In genomic region chr6:33788694-33789549, GRCh38 we compare ENCODE assay signal across 8 cellular contexts. TPM values are rescaled to one million over a fixed set of nuclear protein-coding genes. Genes with fewer than 3 reads are reported as not detected.
DNase-seq lines count a peak whose midpoint lies in the region; ATAC-seq and TF ChIP-seq lines count a peak whose summit lies in the region.

TSS of gene LEMD2 (minus strand) at chr6:33789130. CDS start at chr6:33789116, 14 bp downstream.

- H3K4me3 ChIP-seq in left ventricle myocardium inferior (peak within 1 kb of the TSS; percentile 94), prostate gland (peak within 1 kb of the TSS; percentile 85 to 91)

- H3K36me3 ChIP-seq in left ventricle myocardium inferior (peaks cover 12% of the 10 kb centered on the region), prostate gland (peaks cover 0 to 3% of the 10 kb centered on the region in 2 donors)

- intact Hi-C loops in left ventricle myocardium inferior (cut with micrococcal nuclease) (no loop called here), prostate gland (cut with DNase I) (loop anchor here (10.0 kb wide), 1 partner anchor 334 kb away; the partner anchor contains the start of gene ZBTB9)

- H3K27me3 ChIP-seq in left ventricle myocardium inferior (ENCODE audit: low read depth): peaks cover 1% of the 10 kb centered on the region
- H3K27me3 ChIP-seq in prostate gland (replicated peaks; ENCODE audit: insufficient read depth): no peaks in the 10 kb centered on the region

- H3K27me3 Mint-ChIP-seq in T-helper 1 cell treated with Interleukin-12 subunit alpha and Interleukin-12 subunit beta and Interleukin-4 antibody, amounts not matched to agents 30 μg/mL and 1 μg/mL, for 36 hours (ENCODE audit: low read depth): peaks cover 12% of the 10 kb centered on the region

- ATAC-seq in HG02870 (IDR thresholded peaks at IDR 0.05; ENCODE audit: unreplicated experiment): peak; percentile 77

- H3K27ac ChIP-seq in left ventricle myocardium inferior (replicated peaks): peak within 1 kb of the TSS; percentile 98
- peak within 1 kb of the TSS; percentile 90 to 97 for H3K27ac ChIP-seq in prostate gland

- H3K9me3 ChIP-seq in left ventricle myocardium inferior (replicated peaks) (no peaks in the 10 kb centered on the region), prostate gland (no peaks in the 10 kb centered on the region)

- TF ChIP-seq POLR2A in prostate gland (IDR thresholded peaks at IDR 0.05): peak; percentile 96

- no peak for TF ChIP-seq CTCF in GM13977 (IDR thresholded peaks at IDR 0.05; ENCODE audit: extremely low read depth, insufficient read depth, missing control alignments)
- TF ChIP-seq CTCF in left ventricle myocardium inferior (IDR thresholded peaks at IDR 0.05; ENCODE audit: borderline replicate concordance): no peak
- peak in 1 of 4 experiments; percentile 31 for TF ChIP-seq CTCF in prostate gland (IDR thresholded peaks at IDR 0.05)

- in situ Hi-C loops in GM13977 (cut with MboI; ENCODE audit: low pct_unique_long_range_greater_than_20kb, low sequenced_read_pairs, unreplicated experiment): loop anchor here (10.0 to 25.0 kb wide), 2 partner anchors 248 to 366 kb away; no protein-coding TSS in a partner anchor

- WGBS in prostate gland: 6% methylated on average over 57 of the region's 86 CpGs

- H3K4me1 Mint-ChIP-seq in T-helper 1 cell treated with Interleukin-12 subunit alpha and Interleukin-12 subunit beta and Interleukin-4 antibody, amounts not matched to agents 30 μg/mL and 1 μg/mL, for 36 hours (ENCODE audit: low read depth): peaks cover 39% of the 10 kb centered on the region

- H3K9me3 Mint-ChIP-seq in T-helper 1 cell treated with Interleukin-12 subunit alpha and Interleukin-12 subunit beta and Interleukin-4 antibody, amounts not matched to agents 30 μg/mL and 1 μg/mL, for 36 hours: no peaks in the 10 kb centered on the region

- peaks cover 20% of the 10 kb centered on the region for H3K36me3 Mint-ChIP-seq in T-helper 1 cell treated with Interleukin-12 subunit alpha and Interleukin-12 subunit beta and Interleukin-4 antibody, amounts not matched to agents 30 μg/mL and 1 μg/mL, for 36 hours (ENCODE audit: low read depth)

- peak within 1 kb of the TSS; percentile 97 for H3K4me3 Mint-ChIP-seq in T-helper 1 cell treated with Interleukin-12 subunit alpha and Interleukin-12 subunit beta and Interleukin-4 antibody, amounts not matched to agents 30 μg/mL and 1 μg/mL, for 36 hours

- H3K27ac Mint-ChIP-seq in T-helper 1 cell treated with Interleukin-12 subunit alpha and Interleukin-12 subunit beta and Interleukin-4 antibody, amounts not matched to agents 30 μg/mL and 1 μg/mL, for 36 hours: peak within 1 kb of the TSS; percentile 97

- H3K4me1 ChIP-seq in left ventricle myocardium inferior: peaks cover 54% of the 10 kb centered on the region
- H3K4me1 ChIP-seq in prostate gland (replicated peaks): peaks cover 12% of the 10 kb centered on the region

- DNase-seq in GM13977 (ENCODE audit: low spot score) (peak; percentile 98), NCI-H1694 treated with DMSO at 0.1 percent for 48 hours (lab: John Stamatoyannopoulos, UW) (peak; percentile 79), amniotic stem cell (lab: John Stamatoyannopoulos, UW) (peak; percentile 73), left ventricle myocardium inferior (peak; percentile 95), prostate gland (ENCODE audit: low spot score) (peak; percentile 87), ureter (ENCODE audit: low spot score) (peak; percentile 95)

RNA-seq across cellular contexts. Expression of gene LEMD2, which starts in this region (rescaled TPM):
- total RNA-seq in left ventricle myocardium inferior (22.2 TPM), prostate gland (10 to 100 TPM; 64.2 to 80.2 TPM), ureter (71.0 TPM)

Comparison
In these comparisons a context has a peak if more than half of its experiments do, and no peak if none do; other contexts are left out.
1. Peak in every context shown above with its lines: DNase-seq, ATAC-seq, H3K4me3 ChIP-seq and H3K27ac ChIP-seq.